In the genomic region with DNA sequence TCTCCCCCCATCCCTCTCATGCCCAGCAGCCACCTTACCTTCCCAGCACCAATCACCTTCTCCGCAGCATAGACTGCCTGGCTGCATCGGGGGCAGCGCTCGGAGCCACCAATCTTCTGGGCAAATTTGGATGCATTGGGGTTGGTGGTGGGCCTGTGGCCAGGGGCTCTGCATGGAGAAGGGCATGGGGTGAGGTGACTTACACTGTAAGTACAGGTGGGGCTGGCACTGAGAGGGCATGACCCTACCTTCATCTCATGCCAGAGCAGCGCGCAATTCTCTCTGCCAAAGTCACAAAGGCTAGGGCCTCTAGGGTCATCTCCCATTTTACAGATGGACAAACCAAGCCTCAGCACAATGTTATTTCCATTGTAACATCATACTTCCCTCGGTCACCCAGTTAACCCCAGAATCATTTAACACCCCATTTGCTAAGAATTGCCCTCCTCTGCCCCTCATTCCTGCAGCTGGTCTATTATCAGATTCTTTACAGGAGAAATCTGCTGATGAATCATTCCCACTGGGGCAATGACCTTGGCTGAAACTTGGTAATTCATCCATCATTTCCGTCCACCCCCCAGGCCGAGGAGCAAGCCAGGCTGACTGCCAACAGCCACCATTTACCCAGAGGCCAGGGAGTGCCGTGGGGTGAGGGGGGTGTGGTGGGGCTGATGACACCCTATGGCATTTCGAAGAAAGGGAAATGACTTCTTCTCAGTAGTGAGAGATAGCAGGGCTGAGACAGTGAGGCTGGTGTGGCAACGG, we compare ENCODE assay signal across 1 cellular context.
TF ChIP-seq lines count a peak whose summit lies in the region.

No MANE protein-coding gene starts in this region.

TF ChIP-seq in A549, 52 proteins besides CTCF, POLR2A, EP300 and RAD21 (continued from another document):
- TF ChIP-seq REST (IDR thresholded peaks at IDR 0.05) (no peak), NR3C1 (IDR thresholded peaks at IDR 0.05) (no peak), HES2 (IDR thresholded peaks at IDR 0.05) (no peak), RNF2 (IDR thresholded peaks at IDR 0.05; ENCODE audit: borderline replicate concordance, low read depth) (no peak), BCL3 (IDR thresholded peaks at IDR 0.05) (peak; percentile 80; the same call in 1 of the 3 replicates), POLR2AphosphoS2 (conservative IDR thresholded peaks at IDR 0.05; ENCODE audit: low read length) (no peak; the same call in 1 of the 2 replicates), HOXB5 (CRISPR knock-in tag; IDR thresholded peaks at IDR 0.05) (peak; percentile 88), TFCP2L1 (CRISPR knock-in tag; IDR thresholded peaks at IDR 0.05) (peak; percentile 22; the same call in 1 of the 2 replicates), MAFK (IDR thresholded peaks at IDR 0.05; ENCODE audit: partially characterized antibody) (peak; percentile 98), RFX5 (IDR thresholded peaks at IDR 0.05) (no peak), CBX2 (IDR thresholded peaks at IDR 0.05; ENCODE audit: borderline replicate concordance, low read depth) (no peak), SMC3 (IDR thresholded peaks at IDR 0.05) (peak; percentile 18; the same call in 1 of the 3 replicates), RCOR1 (IDR thresholded peaks at IDR 0.05; ENCODE audit: low read depth, low read length) (no peak), FOSL2 (IDR thresholded peaks at IDR 0.05) (peak; percentile 76), FOSL2 (CRISPR knock-in tag; IDR thresholded peaks at IDR 0.05) (peak; percentile 84), CHD2 (IDR thresholded peaks at IDR 0.05; ENCODE audit: low read length, partially characterized antibody) (no peak), KDM1A (IDR thresholded peaks at IDR 0.05; ENCODE audit: low read depth) (peak; percentile 74; the same call in 1 of the 2 replicates), HMGXB4 (CRISPR knock-in tag; IDR thresholded peaks at IDR 0.05; ENCODE audit: borderline replicate concordance) (no peak), TP53 (CRISPR knock-in tag; IDR thresholded peaks at IDR 0.05) (no peak), ESRRA (IDR thresholded peaks at IDR 0.05; ENCODE audit: borderline replicate concordance, low read length) (peak; percentile 37; the same call in 1 of the 2 replicates), GATA3 (IDR thresholded peaks at IDR 0.05; ENCODE audit: borderline replicate concordance) (peak; percentile 89), BHLHE40 (IDR thresholded peaks at IDR 0.05; ENCODE audit: low read depth, low read length) (no peak), MAZ (IDR thresholded peaks at IDR 0.05; ENCODE audit: borderline replicate concordance, low read depth, low read length) (no peak), JUN (IDR thresholded peaks at IDR 0.05) (peak; percentile 89 to 95), CEBPB (IDR thresholded peaks at IDR 0.05) (peak in 1 of 2 experiments; percentile 62; a peak in 1 of 4 replicates), JUNB (IDR thresholded peaks at IDR 0.05) (peak; percentile 84), NFE2L2 (conservative IDR thresholded peaks at IDR 0.05; ENCODE audit: low read length) (no peak), KDM5A (IDR thresholded peaks at IDR 0.05) (no peak), MYC (IDR thresholded peaks at IDR 0.05; ENCODE audit: borderline replicate concordance, low read length) (no peak), FOSB (CRISPR knock-in tag; IDR thresholded peaks at IDR 0.05) (no peak), FOXS1 (CRISPR knock-in tag; IDR thresholded peaks at IDR 0.05) (no peak), HOXB13 (CRISPR knock-in tag; IDR thresholded peaks at IDR 0.05; ENCODE audit: low read depth) (no peak)
- TF ChIP-seq, protein P1, sequence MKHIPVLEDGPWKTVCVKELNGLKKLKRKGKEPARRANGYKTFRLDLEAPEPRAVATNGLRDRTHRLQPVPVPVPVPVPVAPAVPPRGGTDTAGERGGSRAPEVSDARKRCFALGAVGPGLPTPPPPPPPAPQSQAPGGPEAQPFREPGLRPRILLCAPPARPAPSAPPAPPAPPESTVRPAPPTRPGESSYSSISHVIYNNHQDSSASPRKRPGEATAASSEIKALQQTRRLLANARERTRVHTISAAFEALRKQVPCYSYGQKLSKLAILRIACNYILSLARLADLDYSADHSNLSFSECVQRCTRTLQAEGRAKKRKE (CRISPR knock-in tag; IDR thresholded peaks at IDR 0.05; ENCODE audit: low read depth), result no peak
- TF ChIP-seq, protein P2, sequence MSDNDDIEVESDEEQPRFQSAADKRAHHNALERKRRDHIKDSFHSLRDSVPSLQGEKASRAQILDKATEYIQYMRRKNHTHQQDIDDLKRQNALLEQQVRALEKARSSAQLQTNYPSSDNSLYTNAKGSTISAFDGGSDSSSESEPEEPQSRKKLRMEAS (IDR thresholded peaks at IDR 0.05), result peak; percentile 88
